Comparison of ENCODE assay signal across 9 cellular contexts in genomic region chr17:50152736-50153135, GRCh38. TPM values are rescaled to one million over a fixed set of nuclear protein-coding genes. Genes with fewer than 3 reads are reported as not detected.
DNase-seq lines count a peak whose midpoint lies in the region; ATAC-seq, FAIRE-seq and TF ChIP-seq lines count a peak whose summit lies in the region.
"Had no signal": no experiment of that assay in that cellular context is flagged by ENCODE, and none has a peak within 500 bp of the region (broad histone marks: within the 10 kb centered on the region; RNA-seq: fewer than 3 reads in every experiment).

No MANE protein-coding gene starts in this region.

- H3K9me2 ChIP-seq in PC-3 (replicated peaks; ENCODE audit: low read length) = no peaks in the 10 kb centered on the region

- H4K20me1 ChIP-seq in PC-3 (ENCODE audit: low read length) = peaks cover 10% of the 10 kb centered on the region; the same call in 1 of the 2 replicates

- intact Hi-C loops in PC-3 (cut with micrococcal nuclease) = loop anchor here (1.0 to 5.0 kb wide), 2 partner anchors 9 to 125 kb away; no protein-coding TSS in a partner anchor
- intact Hi-C loops in prostate gland (cut with DNase I) = loop anchor here (5.0 to 10.0 kb wide), 2 partner anchors 35 to 58 kb away; partner anchors contain the start of gene PDK2

- TF ChIP-seq POLR2A in prostate gland (IDR thresholded peaks at IDR 0.05) = no peak

- H3K9me3 ChIP-seq in PC-3 (ENCODE audit: low read length) (no peaks in the 10 kb centered on the region), prostate gland (no peaks in the 10 kb centered on the region)

- peak overlapping the region; percentile 93; the same call in 1 of the 2 replicates for H2AFZ ChIP-seq in PC-3 (ENCODE audit: low read length)

- no peaks in the 10 kb centered on the region for H3F3A ChIP-seq in PC-3 (ENCODE audit: low read length, unreplicated experiment)

- H3K27me3 ChIP-seq in PC-3 (ENCODE audit: low read length) = no peaks in the 10 kb centered on the region
- no peaks in the 10 kb centered on the region for H3K27me3 ChIP-seq in prostate gland (replicated peaks; ENCODE audit: insufficient read depth)

- peaks cover 30% of the 10 kb centered on the region for H3K79me2 ChIP-seq in PC-3 (ENCODE audit: low read length)

- TF ChIP-seq CTCF in C4-2B (conservative IDR thresholded peaks at IDR 0.05) (no peak), PC-3 (conservative IDR thresholded peaks at IDR 0.05; ENCODE audit: low read depth, low read length) (no peak), epithelial cell of proximal tubule (conservative IDR thresholded peaks at IDR 0.05; ENCODE audit: low read depth, low read length) (no peak), prostate gland (IDR thresholded peaks at IDR 0.05) (no peak)

- no peak for FAIRE-seq in GM19239 (lab: Jason Lieb, UNC)

- ATAC-seq in PC-3 = no peak
- no peak for ATAC-seq in GM21723 (IDR thresholded peaks at IDR 0.05; ENCODE audit: unreplicated experiment)

- 78% methylated on average over 7 of the region's 7 CpGs for WGBS in prostate gland

- H3K36me3 ChIP-seq in PC-3 (ENCODE audit: low read depth, low read length) (no peaks in the 10 kb centered on the region), prostate gland (no peaks in the 10 kb centered on the region)

- H3K4me2 ChIP-seq in PC-3 (ENCODE audit: low read length) = peak overlapping the region; percentile 99

- POLR2A ChIA-PET in PC-3 (lab: Charles Lee; ENCODE audit: unreplicated experiment) = interaction anchor here (0.5 kb wide), 1 partner anchor 572 kb away, joined by 3 read pairs; no protein-coding TSS in a partner anchor

- CTCF ChIA-PET in PC-3 (lab: Charles Lee) = interaction anchor here (1.3 to 1.6 kb wide), 3 partner anchors 8 to 58 kb away, joined by 3 to 11 read pairs (median 7); partner anchors contain the start of gene PDK2

- H3K27ac ChIP-seq in C4-2B (peak overlapping the region; percentile 81), PC-3 (ENCODE audit: low read length) (peak overlapping the region; percentile 82), prostate gland (peak overlapping the region; percentile 77 to 90)

- no TSS peak for BruUV-seq in PC-3 (replicated peaks; lab: Mats Ljungman, UMichigan)

- peaks cover 39% of the 10 kb centered on the region for H3K4me1 ChIP-seq in PC-3 (ENCODE audit: insufficient read depth, low read length)
- H3K4me1 ChIP-seq in prostate gland (replicated peaks) = peaks cover 17% of the 10 kb centered on the region

- H3K4me3 ChIP-seq in PC-3 (ENCODE audit: low read length) (peak overlapping the region; percentile 90; the same call in 1 of the 2 replicates), epithelial cell of proximal tubule (ENCODE audit: low read depth, low read length) (peak overlapping the region; percentile 82), prostate gland (no peak overlapping the region)

- H3K9ac ChIP-seq in PC-3 (ENCODE audit: low read length) = peak overlapping the region; percentile 68

- DNase-seq in PC-3 (no peak), epithelial cell of proximal tubule (ENCODE audit: low read depth) (no peak), prostate gland (ENCODE audit: low spot score) (no peak), GM19239 (ENCODE audit: insufficient read length, low spot score) (no peak), NCI-H82 (lab: John Stamatoyannopoulos, UW) (no peak), LoVo (ENCODE audit: low spot score) (no peak)
- DNase-seq: GOT3 had no signal

RNA-seq across cellular contexts. Expression of gene PPP1R9B, which starts 2.3 kb away (rescaled TPM):
- total RNA-seq in PC-3 (2014; rRNA removed) (67.7 and 95.0 TPM in 2 replicates), epithelial cell of proximal tubule (32.9 and 33.8 TPM in 2 replicates), prostate gland (10 to 100 TPM; 36.2 to 79.7 TPM)

RNA-seq across cellular contexts. Expression of gene SGCA, which starts 13.1 kb away (rescaled TPM):
- total RNA-seq in PC-3 (2014; rRNA removed) (not detected in 2 replicates), epithelial cell of proximal tubule (0.69 TPM in 1 of 2 replicates, not detected in the other), prostate gland (10 to 100 TPM; 13.9 to 19.4 TPM)

RNA-seq across cellular contexts. Expression of gene SAMD14, which starts 22.8 kb away (rescaled TPM):
- total RNA-seq in PC-3 (2014; rRNA removed) (0.11 and 0.17 TPM in 2 replicates), epithelial cell of proximal tubule (2.9 and 11.5 TPM in 2 replicates), prostate gland (1 to 10 TPM; 2.5 to 7.4 TPM)

RNA-seq across cellular contexts. Expression of gene COL1A1, which starts 48.7 kb away (rescaled TPM):
- total RNA-seq in PC-3 (2014; rRNA removed) (30.6 and 56.2 TPM in 2 replicates), epithelial cell of proximal tubule (13.9 and 105 TPM in 2 replicates), prostate gland (10 to 100 TPM; 21.5 to 81.0 TPM)

RNA-seq across cellular contexts. Expression of gene PDK2, which starts 57.6 kb away (rescaled TPM):
- total RNA-seq in PC-3 (2014; rRNA removed) = 31.9 and 37.6 TPM in 2 replicates
- 6.1 and 17.5 TPM in 2 replicates for total RNA-seq in epithelial cell of proximal tubule
- 10 to 100 TPM; 47.1 to 79.5 TPM for total RNA-seq in prostate gland

Comparison
In these comparisons a context has a peak if more than half of its experiments do, and no peak if none do; other contexts are left out.
1. H3K4me3 ChIP-seq: peak in PC-3 (single experiment) and epithelial cell of proximal tubule (single experiment); none in prostate gland (0 of 2).
2. Peak in every context shown above with its lines, with median percentiles within 50 percentile points of each other: H3K27ac ChIP-seq.